25 cellular contexts compared by ENCODE assay signal in the genomic region with DNA sequence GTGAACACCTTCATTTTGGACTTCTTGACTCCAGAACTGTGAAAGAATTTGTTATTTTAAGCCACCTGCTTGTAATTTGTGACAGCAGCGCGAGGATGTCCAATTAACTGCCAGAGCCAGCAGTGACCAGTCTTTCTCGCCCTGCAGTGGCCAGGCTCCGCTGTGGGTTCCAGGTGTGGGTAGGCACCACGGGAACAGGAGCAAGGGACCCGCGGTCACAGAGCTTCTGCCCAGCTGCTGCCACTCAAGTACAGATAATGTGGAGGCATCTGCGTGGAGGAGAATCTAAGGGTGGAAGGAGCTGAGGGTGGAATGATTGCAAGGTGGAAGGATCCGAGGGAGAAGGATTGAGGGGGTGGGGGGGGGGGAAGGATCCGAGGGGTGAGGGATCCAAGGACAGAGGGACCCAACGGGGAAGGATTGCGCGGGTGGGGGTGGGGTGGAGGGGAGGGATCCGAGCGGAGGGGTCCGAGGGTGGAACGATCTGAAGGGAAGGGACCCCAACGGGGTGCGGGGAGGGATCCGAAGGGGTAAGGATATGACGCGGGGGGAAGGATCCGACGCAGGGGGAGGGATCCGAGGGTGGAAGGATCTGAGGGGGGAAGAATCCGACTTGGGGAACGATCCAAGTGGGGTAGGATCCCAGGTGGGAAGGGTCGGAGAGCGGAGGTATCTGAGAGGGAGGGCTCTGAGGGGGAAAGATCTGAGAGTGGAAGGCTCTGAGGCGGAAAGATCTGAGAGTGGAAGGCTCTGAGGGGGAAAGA. TPM values are rescaled to one million over a fixed set of nuclear protein-coding genes. Genes with fewer than 3 reads are reported as not detected.
"Had no signal": no experiment of that assay in that cellular context is flagged by ENCODE, and none has a peak within 500 bp of the region (broad histone marks: within the 10 kb centered on the region; RNA-seq: fewer than 3 reads in every experiment).

No MANE protein-coding gene starts in this region.

- H3K36me3 Mint-ChIP-seq: activated naive CD8-positive, alpha-beta T cell treated with anti-CD3 and anti-CD28 coated beads, Interleukin-2, amount 10 ng/mL, durations not matched to agents 7 days and 5 days; WTC11 had no signal

- H3K27ac ChIP-seq: adrenal gland, Peyer's patch, RWPE1 had no signal

- ATAC-seq: activated CD8-positive, alpha-beta T cell treated with anti-CD3 and anti-CD28 coated beads, Interleukin-2, amount 10 ng/mL, durations not matched to agents 7 days and 5 days; T-helper 17 cell; WTC11 had no signal

- H3K9me3 ChIP-seq: adrenal gland, MG63, Peyer's patch had no signal

- H3K36me3 ChIP-seq: adrenal gland, MG63, Peyer's patch had no signal

- H3K27ac Mint-ChIP-seq: activated CD8-positive, alpha-beta T cell treated with anti-CD3 and anti-CD28 coated beads, Interleukin-2, amount 10 ng/mL, durations not matched to agents 7 days and 5 days; activated naive CD8-positive, alpha-beta T cell treated with anti-CD3 and anti-CD28 coated beads, Interleukin-2, amount 10 ng/mL, durations not matched to agents 7 days and 5 days; T-helper 17 cell; WTC11 had no signal

- H3K9me3 Mint-ChIP-seq: activated naive CD8-positive, alpha-beta T cell treated with anti-CD3 and anti-CD28 coated beads, Interleukin-2, amount 10 ng/mL, durations not matched to agents 7 days and 5 days had no signal

- H3K4me3 ChIP-seq: adrenal gland, MG63, Peyer's patch had no signal

- DNase-seq: activated CD4-positive, alpha-beta T cell treated with anti-CD3 and anti-CD28 coated beads for 48 hours; activated CD4-positive, alpha-beta T cell treated with anti-CD3 and anti-CD28 coated beads, Interleukin-2, amount 50 U/mL, for 4 hours; activated CD4-positive, CD25-positive, alpha-beta regulatory T cell treated with anti-CD3 and anti-CD28 coated beads, Interleukin-2, amount 50 U/mL, for 72 hours; activated CD8-positive, alpha-beta memory T cell treated with anti-CD3 and anti-CD28 coated beads, Interleukin-2, amount 50 U/mL, for 48 hours; activated CD8-positive, alpha-beta T cell treated with anti-CD3 and anti-CD28 coated beads, Interleukin-2, amount 10 ng/mL, durations not matched to agents 7 days and 5 days; activated naive CD4-positive, alpha-beta T cell treated with anti-CD3 and anti-CD28 coated beads, Interleukin-2, amount 50 U/mL, for 16 hours; activated naive CD8-positive, alpha-beta T cell treated with anti-CD3 and anti-CD28 coated beads, Interleukin-2, amount 10 ng/mL, durations not matched to agents 7 days and 5 days; activated T-cell treated with anti-CD3 and anti-CD28 coated beads, Interleukin-2, amount 50 U/mL, for 1 hour; adrenal gland; anterior cingulate cortex; MG63; MV-4-11; NCI-H1105 treated with DMSO at 0.1 percent for 48 hours; NCI-H1436 treated with DMSO at 0.1 percent for 48 hours; NCI-H187 treated with DMSO at 0.1 percent for 48 hours; NCI-H2081 treated with DMSO at 0.1 percent for 48 hours; NCI-H446; NCI-H524; Peyer's patch; SHP77 treated with DMSO at 0.1 percent for 48 hours; T-helper 17 cell; T-helper 9 cell had no signal

- H3K4me3 Mint-ChIP-seq: activated CD8-positive, alpha-beta T cell treated with anti-CD3 and anti-CD28 coated beads, Interleukin-2, amount 10 ng/mL, durations not matched to agents 7 days and 5 days; activated naive CD8-positive, alpha-beta T cell treated with anti-CD3 and anti-CD28 coated beads, Interleukin-2, amount 10 ng/mL, durations not matched to agents 7 days and 5 days; T-helper 17 cell; WTC11 had no signal

RNA-seq across cellular contexts. Expression of a gene that starts 3.6 kb away (rescaled TPM):
- total RNA-seq: activated CD8-positive, alpha-beta T cell treated with anti-CD3 and anti-CD28 coated beads, Interleukin-2, amount 10 ng/mL, durations not matched to agents 7 days and 5 days; SK-MEL-5 had no signal

RNA-seq across cellular contexts. Expression of a gene that starts 14.1 kb away (rescaled TPM):
- total RNA-seq: activated CD8-positive, alpha-beta T cell treated with anti-CD3 and anti-CD28 coated beads, Interleukin-2, amount 10 ng/mL, durations not matched to agents 7 days and 5 days; activated naive CD8-positive, alpha-beta T cell treated with anti-CD3 and anti-CD28 coated beads, Interleukin-2, amount 10 ng/mL, durations not matched to agents 7 days and 5 days; SK-MEL-5; T-helper 17 cell had no signal
